In genomic region chr17:1347681-1348318, GRCh38 we compare ENCODE assay signal across 9 cellular contexts. TPM values are rescaled to one million over a fixed set of nuclear protein-coding genes. Genes with fewer than 3 reads are reported as not detected.
A peak's percentile ranks its signal among the peaks of the same experiment; 100 is the strongest.
DNase-seq lines count a peak whose midpoint lies in the region; ATAC-seq and TF ChIP-seq lines count a peak whose summit lies in the region.
"Had no signal": no experiment of that assay in that cellular context is flagged by ENCODE, and none has a peak within 500 bp of the region (broad histone marks: within the 10 kb centered on the region; RNA-seq: fewer than 3 reads in every experiment).

No MANE protein-coding gene starts in this region.

- no peak for TF ChIP-seq CTCF in epithelial cell of proximal tubule (conservative IDR thresholded peaks at IDR 0.05; ENCODE audit: low read depth, low read length)

- H3K36me3 ChIP-seq in aorta (ENCODE audit: control insufficient read depth in 1 of 2, insufficient read depth in 2 of 2, low read length in 1 of 2): peaks cover 2 to 4% of the 10 kb centered on the region in 2 donors

- no peaks in the 10 kb centered on the region for H3K9me3 ChIP-seq in aorta (ENCODE audit: control insufficient read depth, low read length)

- peak; percentile 7 for DNase-seq in stimulated activated naive CD4-positive, alpha-beta T cell treated with Interleukin-2 at 50 U/mL for 16 hours (lab: John Stamatoyannopoulos, UW)
- DNase-seq in stimulated activated naive CD4-positive, alpha-beta T cell (lab: John Stamatoyannopoulos, UW): no peak
- peak; percentile 23 for DNase-seq in epithelial cell of proximal tubule (ENCODE audit: low read depth)
- peak; percentile 23 for DNase-seq in myocyte (ENCODE audit: low read depth)
- DNase-seq in aorta: peak in 1 of 2 donors; percentile 61
- DNase-seq: SHP77 treated with DMSO at 0.1 percent for 48 hours had no signal

- no peak overlapping the region for H3K27ac ChIP-seq in aorta (ENCODE audit: low read depth in 1 of 2, low read length in 2 of 2)

- H3K27me3 ChIP-seq in aorta (ENCODE audit: control insufficient read depth in 1 of 2, insufficient read depth in 2 of 2, low read length in 1 of 2): no peaks in the 10 kb centered on the region

- intact Hi-C loops in aorta (cut with DNase I): no loop called here

- WGBS in aorta, 2 donors: 44 to 45% methylated on average over 9 of the region's 9 CpGs

- ATAC-seq in aorta (ENCODE audit: low FRiP score) (peak; percentile 59), GM21423 (IDR thresholded peaks at IDR 0.05; ENCODE audit: unreplicated experiment) (no peak), HG03045 (IDR thresholded peaks at IDR 0.05; ENCODE audit: unreplicated experiment) (no peak), GM19035 (IDR thresholded peaks at IDR 0.05; ENCODE audit: unreplicated experiment) (no peak)

- H3K4me1 ChIP-seq in aorta (ENCODE audit: control insufficient read depth in 1 of 2, insufficient read depth in 2 of 2, low read length in 2 of 2): no peaks in the 10 kb centered on the region

- H3K4me3 ChIP-seq in epithelial cell of proximal tubule (ENCODE audit: low read depth, low read length): peak overlapping the region; percentile 31
- no peak overlapping the region for H3K4me3 ChIP-seq in aorta (ENCODE audit: low read length in 2 of 2)

RNA-seq across cellular contexts. Expression of gene YWHAE, which starts 52.2 kb away (rescaled TPM):
- total RNA-seq in epithelial cell of proximal tubule: 1,115 and 1,239 TPM in 2 replicates
- total RNA-seq in myocyte: 680 and 704 TPM in 2 replicates
- 726 TPM for polyA plus RNA-seq in myocyte (2012)
- total RNA-seq in aorta: 100 to 1,000 TPM; 277 to 285 TPM
- 100 to 1,000 TPM; 174 to 220 TPM for polyA plus RNA-seq in aorta

Comparison
In these comparisons a context has a peak if more than half of its experiments do, and no peak if none do; other contexts are left out.
1. DNase-seq: peak in stimulated activated naive CD4-positive, alpha-beta T cell treated with Interleukin-2 at 50 U/mL for 16 hours (single experiment), epithelial cell of proximal tubule (single experiment) and myocyte (single experiment); none in stimulated activated naive CD4-positive, alpha-beta T cell (0 of 6).